In the genomic region with DNA sequence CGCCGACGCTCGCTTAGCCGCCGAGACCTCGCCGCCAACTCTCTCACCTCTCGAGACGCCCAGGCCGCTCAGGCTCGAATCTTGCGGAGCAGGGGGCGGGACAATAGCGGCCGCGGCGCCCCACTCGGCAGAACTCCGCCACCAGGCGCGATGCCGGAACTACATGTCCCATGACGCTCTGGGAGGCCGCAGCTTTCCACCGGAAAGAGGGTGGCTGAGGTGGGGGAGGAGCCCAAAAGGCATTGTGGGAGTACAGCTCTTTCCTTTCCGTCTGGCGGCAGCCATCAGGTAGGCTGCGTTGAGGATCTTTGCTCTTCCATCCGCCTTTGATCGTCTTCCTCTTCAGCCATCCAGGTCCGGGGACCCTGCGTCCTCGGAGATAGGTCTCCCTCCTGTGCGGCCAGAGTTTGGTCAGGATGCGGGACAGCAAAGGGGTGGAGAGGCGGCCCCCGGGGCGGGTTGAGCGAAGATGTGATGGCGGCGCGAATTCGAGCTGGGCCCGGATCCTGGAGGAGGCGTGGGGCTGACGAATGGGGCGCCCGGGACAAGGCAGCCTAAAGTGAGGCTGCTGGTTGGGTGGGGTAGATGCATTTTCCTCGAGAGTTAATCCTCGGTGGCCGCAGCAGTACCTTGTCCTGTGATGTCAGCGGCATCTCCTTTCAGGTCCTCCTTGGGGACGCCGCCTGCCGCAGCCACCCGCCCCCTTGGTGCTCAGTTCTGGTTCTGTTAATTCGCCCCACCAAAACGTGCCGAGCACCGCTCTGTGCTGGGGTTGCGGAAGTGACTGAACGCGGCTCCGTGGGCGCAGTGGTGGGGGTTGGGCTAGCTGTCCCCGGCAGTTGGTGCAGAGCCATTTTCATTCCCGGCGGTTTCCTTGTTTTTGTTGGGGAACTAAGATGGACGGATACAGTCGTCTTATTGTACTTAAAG, we compare ENCODE assay signal across 1 cellular context.
TF ChIP-seq lines count a peak whose summit lies in the region.

A gene (minus strand): TSS at position 105 of the 930 bp plus-strand sequence. CDS start 6,086 bp downstream, outside the sequence.
A gene (plus strand): TSS at position 247 of the 930 bp plus-strand sequence. CDS start 728 bp downstream, outside the sequence.

TF ChIP-seq in HepG2, 621 proteins besides CTCF, POLR2A, EP300 and RAD21 (continued from another document and continues in another):
- 0 out of 2 replicates have a peak, but pooled peaks have one; percentile 47 for TF ChIP-seq POGZ (CRISPR knock-in tag; IDR thresholded peaks at IDR 0.05)
- no peak for TF ChIP-seq ZSCAN30 (CRISPR knock-in tag; IDR thresholded peaks at IDR 0.05)
- TF ChIP-seq ZNF367 (CRISPR knock-in tag; IDR thresholded peaks at IDR 0.05; ENCODE audit: borderline replicate concordance), result no peak
- TF ChIP-seq SOX5 (CRISPR knock-in tag; IDR thresholded peaks at IDR 0.05; ENCODE audit: borderline replicate concordance), result peak; percentile 69
- TF ChIP-seq ZNF451 (CRISPR knock-in tag; IDR thresholded peaks at IDR 0.05), result 0 out of 2 replicates have a peak, but pooled peaks have one; percentile 45
- TF ChIP-seq CREB1 (IDR thresholded peaks at IDR 0.05), result peak; percentile 74
- TF ChIP-seq CREB1 (CRISPR knock-in tag; IDR thresholded peaks at IDR 0.05), result peak; percentile 86
- 0 out of 2 replicates have a peak, but pooled peaks have one; percentile 24 for TF ChIP-seq ONECUT2 (CRISPR knock-in tag; IDR thresholded peaks at IDR 0.05)
- TF ChIP-seq ZNF251 (CRISPR knock-in tag; IDR thresholded peaks at IDR 0.05), result no peak
- peak; percentile 39; the same call in 1 of the 2 replicates for TF ChIP-seq BRCA1 (CRISPR knock-in tag; IDR thresholded peaks at IDR 0.05)
- no peak; the same call in none of the 2 replicates for TF ChIP-seq KAT8 (CRISPR knock-in tag; IDR thresholded peaks at IDR 0.05)
- peak; percentile 64 for TF ChIP-seq SP2 (CRISPR knock-in tag; IDR thresholded peaks at IDR 0.05)
- TF ChIP-seq NR2F1 (CRISPR knock-in tag; IDR thresholded peaks at IDR 0.05), result no peak
- TF ChIP-seq CBX5 (CRISPR knock-in tag; IDR thresholded peaks at IDR 0.05; ENCODE audit: borderline replicate concordance), result peak; percentile 60
- TF ChIP-seq KLF16 (CRISPR knock-in tag; IDR thresholded peaks at IDR 0.05), result peak in 1 of 2 experiments; percentile 97; a peak in 2 of 4 replicates
- TF ChIP-seq ZNF543 (CRISPR knock-in tag; IDR thresholded peaks at IDR 0.05), result no peak; the same call in 1 of the 2 replicates
- TF ChIP-seq CENPT (CRISPR knock-in tag; IDR thresholded peaks at IDR 0.05; ENCODE audit: low read depth), result peak; percentile 31; the same call in 1 of the 2 replicates
- TF ChIP-seq, protein P1, sequence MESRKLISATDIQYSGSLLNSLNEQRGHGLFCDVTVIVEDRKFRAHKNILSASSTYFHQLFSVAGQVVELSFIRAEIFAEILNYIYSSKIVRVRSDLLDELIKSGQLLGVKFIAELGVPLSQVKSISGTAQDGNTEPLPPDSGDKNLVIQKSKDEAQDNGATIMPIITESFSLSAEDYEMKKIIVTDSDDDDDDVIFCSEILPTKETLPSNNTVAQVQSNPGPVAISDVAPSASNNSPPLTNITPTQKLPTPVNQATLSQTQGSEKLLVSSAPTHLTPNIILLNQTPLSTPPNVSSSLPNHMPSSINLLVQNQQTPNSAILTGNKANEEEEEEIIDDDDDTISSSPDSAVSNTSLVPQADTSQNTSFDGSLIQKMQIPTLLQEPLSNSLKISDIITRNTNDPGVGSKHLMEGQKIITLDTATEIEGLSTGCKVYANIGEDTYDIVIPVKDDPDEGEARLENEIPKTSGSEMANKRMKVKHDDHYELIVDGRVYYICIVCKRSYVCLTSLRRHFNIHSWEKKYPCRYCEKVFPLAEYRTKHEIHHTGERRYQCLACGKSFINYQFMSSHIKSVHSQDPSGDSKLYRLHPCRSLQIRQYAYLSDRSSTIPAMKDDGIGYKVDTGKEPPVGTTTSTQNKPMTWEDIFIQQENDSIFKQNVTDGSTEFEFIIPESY (CRISPR knock-in tag; IDR thresholded peaks at IDR 0.05), result peak; percentile 56; the same call in 1 of the 2 replicates
- 0 out of 2 replicates have a peak, but pooled peaks have one; percentile 42 for TF ChIP-seq ZNF720 (CRISPR knock-in tag; IDR thresholded peaks at IDR 0.05)
- TF ChIP-seq, protein P2, sequence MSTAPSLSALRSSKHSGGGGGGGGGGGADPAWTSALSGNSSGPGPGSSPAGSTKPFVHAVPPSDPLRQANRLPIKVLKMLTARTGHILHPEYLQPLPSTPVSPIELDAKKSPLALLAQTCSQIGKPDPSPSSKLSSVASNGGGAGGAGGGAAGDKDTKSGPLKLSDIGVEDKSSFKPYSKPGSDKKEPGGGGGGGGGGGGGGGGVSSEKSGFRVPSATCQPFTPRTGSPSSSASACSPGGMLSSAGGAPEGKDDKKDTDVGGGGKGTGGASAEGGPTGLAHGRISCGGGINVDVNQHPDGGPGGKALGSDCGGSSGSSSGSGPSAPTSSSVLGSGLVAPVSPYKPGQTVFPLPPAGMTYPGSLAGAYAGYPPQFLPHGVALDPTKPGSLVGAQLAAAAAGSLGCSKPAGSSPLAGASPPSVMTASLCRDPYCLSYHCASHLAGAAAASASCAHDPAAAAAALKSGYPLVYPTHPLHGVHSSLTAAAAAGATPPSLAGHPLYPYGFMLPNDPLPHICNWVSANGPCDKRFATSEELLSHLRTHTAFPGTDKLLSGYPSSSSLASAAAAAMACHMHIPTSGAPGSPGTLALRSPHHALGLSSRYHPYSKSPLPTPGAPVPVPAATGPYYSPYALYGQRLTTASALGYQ (CRISPR knock-in tag; IDR thresholded peaks at IDR 0.05), result no peak; the same call in 1 of the 2 replicates
- TF ChIP-seq NFATC3 (CRISPR knock-in tag; IDR thresholded peaks at IDR 0.05), result no peak; the same call in 1 of the 2 replicates
- no peak for TF ChIP-seq ZFP82 (CRISPR knock-in tag; IDR thresholded peaks at IDR 0.05; ENCODE audit: borderline replicate concordance)
- no peak for TF ChIP-seq NFE2L2 (IDR thresholded peaks at IDR 0.05; ENCODE audit: low read length)
- no peak for TF ChIP-seq TBX3 (IDR thresholded peaks at IDR 0.05; ENCODE audit: borderline replicate concordance)
- peak; percentile 61 for TF ChIP-seq ZMAT3 (CRISPR knock-in tag; conservative IDR thresholded peaks at IDR 0.05)
- TF ChIP-seq AHR (CRISPR knock-in tag; IDR thresholded peaks at IDR 0.05), result peak; percentile 84; the same call in 1 of the 2 replicates
- TF ChIP-seq ZBTB38 (CRISPR knock-in tag; IDR thresholded peaks at IDR 0.05), result 0 out of 2 replicates have a peak, but pooled peaks have one; percentile 45
- no peak for TF ChIP-seq TAF15 (IDR thresholded peaks at IDR 0.05; ENCODE audit: low read depth, low read length, poor library complexity, severe bottlenecking)
- peak; percentile 45; the same call in 1 of the 2 replicates for TF ChIP-seq NCOR1 (IDR thresholded peaks at IDR 0.05; ENCODE audit: borderline replicate concordance, low read length)
- TF ChIP-seq, protein P3, sequence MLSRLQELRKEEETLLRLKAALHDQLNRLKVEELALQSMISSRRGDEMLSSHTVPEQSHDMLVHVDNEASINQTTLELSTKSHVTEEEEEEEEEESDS (CRISPR knock-in tag; IDR thresholded peaks at IDR 0.05; ENCODE audit: borderline replicate concordance), result 0 out of 2 replicates have a peak, but pooled peaks have one; percentile 92
- peak; percentile 83; the same call in 1 of the 2 replicates for TF ChIP-seq KDM4B (CRISPR knock-in tag; IDR thresholded peaks at IDR 0.05)
- 0 out of 2 replicates have a peak, but pooled peaks have one; percentile 73 for TF ChIP-seq ZNF335 (CRISPR knock-in tag; IDR thresholded peaks at IDR 0.05)
- TF ChIP-seq BHLHE40 (IDR thresholded peaks at IDR 0.05; ENCODE audit: low read length), result no peak
- 0 out of 2 replicates have a peak, but pooled peaks have one; percentile 79 for TF ChIP-seq KLF9 (CRISPR knock-in tag; IDR thresholded peaks at IDR 0.05; ENCODE audit: low read depth)
- no peak; the same call in 1 of the 2 replicates for TF ChIP-seq SIN3B (IDR thresholded peaks at IDR 0.05; ENCODE audit: low read length)
- TF ChIP-seq, protein P4, sequence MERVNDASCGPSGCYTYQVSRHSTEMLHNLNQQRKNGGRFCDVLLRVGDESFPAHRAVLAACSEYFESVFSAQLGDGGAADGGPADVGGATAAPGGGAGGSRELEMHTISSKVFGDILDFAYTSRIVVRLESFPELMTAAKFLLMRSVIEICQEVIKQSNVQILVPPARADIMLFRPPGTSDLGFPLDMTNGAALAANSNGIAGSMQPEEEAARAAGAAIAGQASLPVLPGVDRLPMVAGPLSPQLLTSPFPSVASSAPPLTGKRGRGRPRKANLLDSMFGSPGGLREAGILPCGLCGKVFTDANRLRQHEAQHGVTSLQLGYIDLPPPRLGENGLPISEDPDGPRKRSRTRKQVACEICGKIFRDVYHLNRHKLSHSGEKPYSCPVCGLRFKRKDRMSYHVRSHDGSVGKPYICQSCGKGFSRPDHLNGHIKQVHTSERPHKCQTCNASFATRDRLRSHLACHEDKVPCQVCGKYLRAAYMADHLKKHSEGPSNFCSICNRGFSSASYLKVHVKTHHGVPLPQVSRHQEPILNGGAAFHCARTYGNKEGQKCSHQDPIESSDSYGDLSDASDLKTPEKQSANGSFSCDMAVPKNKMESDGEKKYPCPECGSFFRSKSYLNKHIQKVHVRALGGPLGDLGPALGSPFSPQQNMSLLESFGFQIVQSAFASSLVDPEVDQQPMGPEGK (CRISPR knock-in tag; IDR thresholded peaks at IDR 0.05), result peak; percentile 79
- peak; percentile 31; the same call in 1 of the 2 replicates for TF ChIP-seq FLYWCH1 (CRISPR knock-in tag; IDR thresholded peaks at IDR 0.05)
- TF ChIP-seq ZNF724P (CRISPR knock-in tag; IDR thresholded peaks at IDR 0.05; ENCODE audit: borderline replicate concordance), result peak; percentile 92
- TF ChIP-seq ZSCAN25 (CRISPR knock-in tag; IDR thresholded peaks at IDR 0.05), result peak; percentile 86
- no peak for TF ChIP-seq MTA1 (CRISPR knock-in tag; IDR thresholded peaks at IDR 0.05; ENCODE audit: borderline replicate concordance)
- TF ChIP-seq, protein P5, sequence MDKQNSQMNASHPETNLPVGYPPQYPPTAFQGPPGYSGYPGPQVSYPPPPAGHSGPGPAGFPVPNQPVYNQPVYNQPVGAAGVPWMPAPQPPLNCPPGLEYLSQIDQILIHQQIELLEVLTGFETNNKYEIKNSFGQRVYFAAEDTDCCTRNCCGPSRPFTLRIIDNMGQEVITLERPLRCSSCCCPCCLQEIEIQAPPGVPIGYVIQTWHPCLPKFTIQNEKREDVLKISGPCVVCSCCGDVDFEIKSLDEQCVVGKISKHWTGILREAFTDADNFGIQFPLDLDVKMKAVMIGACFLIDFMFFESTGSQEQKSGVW (CRISPR knock-in tag; IDR thresholded peaks at IDR 0.05; ENCODE audit: borderline replicate concordance), result no peak
- 0 out of 2 replicates have a peak, but pooled peaks have one; percentile 93 for TF ChIP-seq ZNF674 (CRISPR knock-in tag; IDR thresholded peaks at IDR 0.05; ENCODE audit: low read depth)
- TF ChIP-seq FOXP1 (IDR thresholded peaks at IDR 0.05), result no peak
- TF ChIP-seq FOXP1 (CRISPR knock-in tag; IDR thresholded peaks at IDR 0.05), result peak; percentile 31; the same call in 1 of the 2 replicates
- TF ChIP-seq, protein P6, sequence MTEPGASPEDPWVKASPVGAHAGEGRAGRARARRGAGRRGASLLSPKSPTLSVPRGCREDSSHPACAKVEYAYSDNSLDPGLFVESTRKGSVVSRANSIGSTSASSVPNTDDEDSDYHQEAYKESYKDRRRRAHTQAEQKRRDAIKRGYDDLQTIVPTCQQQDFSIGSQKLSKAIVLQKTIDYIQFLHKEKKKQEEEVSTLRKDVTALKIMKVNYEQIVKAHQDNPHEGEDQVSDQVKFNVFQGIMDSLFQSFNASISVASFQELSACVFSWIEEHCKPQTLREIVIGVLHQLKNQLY (CRISPR knock-in tag; IDR thresholded peaks at IDR 0.05), result peak; percentile 50; the same call in 1 of the 2 replicates
- peak; percentile 83 for TF ChIP-seq PHF21A (CRISPR knock-in tag; IDR thresholded peaks at IDR 0.05)
- TF ChIP-seq, protein P7, sequence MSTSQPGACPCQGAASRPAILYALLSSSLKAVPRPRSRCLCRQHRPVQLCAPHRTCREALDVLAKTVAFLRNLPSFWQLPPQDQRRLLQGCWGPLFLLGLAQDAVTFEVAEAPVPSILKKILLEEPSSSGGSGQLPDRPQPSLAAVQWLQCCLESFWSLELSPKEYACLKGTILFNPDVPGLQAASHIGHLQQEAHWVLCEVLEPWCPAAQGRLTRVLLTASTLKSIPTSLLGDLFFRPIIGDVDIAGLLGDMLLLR (CRISPR knock-in tag; IDR thresholded peaks at IDR 0.05), result peak; percentile 24; the same call in 1 of the 2 replicates
- peak; percentile 90 for TF ChIP-seq ZNF879 (CRISPR knock-in tag; IDR thresholded peaks at IDR 0.05)
- no peak; the same call in 1 of the 2 replicates for TF ChIP-seq RBAK (CRISPR knock-in tag; IDR thresholded peaks at IDR 0.05)
- TF ChIP-seq, protein P8, sequence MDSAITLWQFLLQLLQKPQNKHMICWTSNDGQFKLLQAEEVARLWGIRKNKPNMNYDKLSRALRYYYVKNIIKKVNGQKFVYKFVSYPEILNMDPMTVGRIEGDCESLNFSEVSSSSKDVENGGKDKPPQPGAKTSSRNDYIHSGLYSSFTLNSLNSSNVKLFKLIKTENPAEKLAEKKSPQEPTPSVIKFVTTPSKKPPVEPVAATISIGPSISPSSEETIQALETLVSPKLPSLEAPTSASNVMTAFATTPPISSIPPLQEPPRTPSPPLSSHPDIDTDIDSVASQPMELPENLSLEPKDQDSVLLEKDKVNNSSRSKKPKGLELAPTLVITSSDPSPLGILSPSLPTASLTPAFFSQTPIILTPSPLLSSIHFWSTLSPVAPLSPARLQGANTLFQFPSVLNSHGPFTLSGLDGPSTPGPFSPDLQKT (CRISPR knock-in tag; IDR thresholded peaks at IDR 0.05; ENCODE audit: borderline replicate concordance), result 0 out of 2 replicates have a peak, but pooled peaks have one; percentile 34
- TF ChIP-seq ERF (CRISPR knock-in tag; IDR thresholded peaks at IDR 0.05), result peak; percentile 96
- TF ChIP-seq BRD4 (CRISPR knock-in tag; IDR thresholded peaks at IDR 0.05), result peak; percentile 98
- TF ChIP-seq CEBPB (IDR thresholded peaks at IDR 0.05; ENCODE audit: borderline replicate concordance, low read depth, low read length), result no peak
- TF ChIP-seq NAIF1 (CRISPR knock-in tag; IDR thresholded peaks at IDR 0.05; ENCODE audit: borderline replicate concordance), result peak; percentile 75; the same call in 1 of the 2 replicates
- TF ChIP-seq ZNF282 (IDR thresholded peaks at IDR 0.05; ENCODE audit: partially characterized antibody), result no peak
- peak; percentile 94; the same call in 1 of the 2 replicates for TF ChIP-seq ZNF839 (CRISPR knock-in tag; IDR thresholded peaks at IDR 0.05; ENCODE audit: borderline replicate concordance)
- no peak; the same call in 1 of the 2 replicates for TF ChIP-seq ZNF619 (CRISPR knock-in tag; IDR thresholded peaks at IDR 0.05)
- peak; percentile 65 for TF ChIP-seq ZIK1 (CRISPR knock-in tag; IDR thresholded peaks at IDR 0.05; ENCODE audit: borderline replicate concordance, low read depth)
- TF ChIP-seq ZNF234 (CRISPR knock-in tag; conservative IDR thresholded peaks at IDR 0.05), result no peak
- 0 out of 2 replicates have a peak, but pooled peaks have one; percentile 6 for TF ChIP-seq ZBTB21 (CRISPR knock-in tag; IDR thresholded peaks at IDR 0.05)
- peak; percentile 87; the same call in 1 of the 2 replicates for TF ChIP-seq ZNF572 (CRISPR knock-in tag; IDR thresholded peaks at IDR 0.05)
- TF ChIP-seq DNMT1 (CRISPR knock-in tag; IDR thresholded peaks at IDR 0.05), result no peak
